1 cellular context compared by ENCODE assay signal in the genomic region with DNA sequence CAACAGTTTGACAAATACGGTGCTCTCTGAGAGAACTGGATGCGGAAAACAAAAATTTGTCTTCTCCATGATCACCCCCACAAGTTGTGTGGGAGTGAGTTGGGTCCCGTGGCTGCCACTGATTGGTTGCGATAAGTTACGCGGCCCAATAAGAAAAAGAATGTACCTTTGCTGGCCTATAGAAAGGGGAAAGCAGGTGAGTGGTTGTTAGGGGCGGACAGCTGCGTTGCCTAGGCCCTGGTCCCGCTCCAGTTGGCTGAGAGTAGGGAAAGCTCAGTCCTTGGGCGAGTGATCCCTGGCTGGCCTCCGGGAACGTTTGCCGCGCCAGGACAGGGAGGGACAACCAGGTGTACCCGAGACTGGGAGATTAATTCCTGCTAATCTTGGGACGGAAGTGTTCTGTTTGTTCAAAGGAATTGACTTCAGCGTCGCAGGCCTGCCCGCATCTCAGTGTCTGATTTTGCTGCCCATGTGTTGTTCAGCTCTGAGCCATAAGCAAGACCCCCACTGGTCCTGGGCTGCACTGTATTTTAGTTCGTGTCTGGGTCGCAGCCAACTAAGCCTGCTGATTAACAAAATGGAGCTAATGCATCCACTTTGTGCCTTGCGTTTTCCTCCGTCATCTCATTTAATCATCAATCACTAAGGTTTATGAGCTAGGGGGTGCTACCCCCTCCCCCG.
TF ChIP-seq lines count a peak whose summit lies in the region.

No MANE protein-coding gene starts in this region.

TF ChIP-seq in HepG2, 621 proteins besides CTCF, POLR2A, EP300 and RAD21 (continues in another document):
- 0 out of 2 replicates have a peak, but pooled peaks have one; percentile 4 for TF ChIP-seq ARNTL (CRISPR knock-in tag; IDR thresholded peaks at IDR 0.05)
- TF ChIP-seq, protein P1, sequence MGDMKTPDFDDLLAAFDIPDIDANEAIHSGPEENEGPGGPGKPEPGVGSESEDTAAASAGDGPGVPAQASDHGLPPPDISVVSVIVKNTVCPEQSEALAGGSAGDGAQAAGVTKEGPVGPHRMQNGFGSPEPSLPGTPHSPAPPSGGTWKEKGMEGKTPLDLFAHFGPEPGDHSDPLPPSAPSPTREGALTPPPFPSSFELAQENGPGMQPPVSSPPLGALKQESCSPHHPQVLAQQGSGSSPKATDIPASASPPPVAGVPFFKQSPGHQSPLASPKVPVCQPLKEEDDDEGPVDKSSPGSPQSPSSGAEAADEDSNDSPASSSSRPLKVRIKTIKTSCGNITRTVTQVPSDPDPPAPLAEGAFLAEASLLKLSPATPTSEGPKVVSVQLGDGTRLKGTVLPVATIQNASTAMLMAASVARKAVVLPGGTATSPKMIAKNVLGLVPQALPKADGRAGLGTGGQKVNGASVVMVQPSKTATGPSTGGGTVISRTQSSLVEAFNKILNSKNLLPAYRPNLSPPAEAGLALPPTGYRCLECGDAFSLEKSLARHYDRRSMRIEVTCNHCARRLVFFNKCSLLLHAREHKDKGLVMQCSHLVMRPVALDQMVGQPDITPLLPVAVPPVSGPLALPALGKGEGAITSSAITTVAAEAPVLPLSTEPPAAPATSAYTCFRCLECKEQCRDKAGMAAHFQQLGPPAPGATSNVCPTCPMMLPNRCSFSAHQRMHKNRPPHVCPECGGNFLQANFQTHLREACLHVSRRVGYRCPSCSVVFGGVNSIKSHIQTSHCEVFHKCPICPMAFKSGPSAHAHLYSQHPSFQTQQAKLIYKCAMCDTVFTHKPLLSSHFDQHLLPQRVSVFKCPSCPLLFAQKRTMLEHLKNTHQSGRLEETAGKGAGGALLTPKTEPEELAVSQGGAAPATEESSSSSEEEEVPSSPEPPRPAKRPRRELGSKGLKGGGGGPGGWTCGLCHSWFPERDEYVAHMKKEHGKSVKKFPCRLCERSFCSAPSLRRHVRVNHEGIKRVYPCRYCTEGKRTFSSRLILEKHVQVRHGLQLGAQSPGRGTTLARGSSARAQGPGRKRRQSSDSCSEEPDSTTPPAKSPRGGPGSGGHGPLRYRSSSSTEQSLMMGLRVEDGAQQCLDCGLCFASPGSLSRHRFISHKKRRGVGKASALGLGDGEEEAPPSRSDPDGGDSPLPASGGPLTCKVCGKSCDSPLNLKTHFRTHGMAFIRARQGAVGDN (CRISPR knock-in tag; IDR thresholded peaks at IDR 0.05) = peak; percentile 45
- no peak for TF ChIP-seq FOXC1 (CRISPR knock-in tag; IDR thresholded peaks at IDR 0.05; ENCODE audit: borderline replicate concordance)
- peak; percentile 32; the same call in 1 of the 2 replicates for TF ChIP-seq ZNF605 (CRISPR knock-in tag; IDR thresholded peaks at IDR 0.05)
- 0 out of 2 replicates have a peak, but pooled peaks have one; percentile 18 for TF ChIP-seq ZNF614 (CRISPR knock-in tag; IDR thresholded peaks at IDR 0.05; ENCODE audit: borderline replicate concordance)
- peak; percentile 73 for TF ChIP-seq RFX5 (IDR thresholded peaks at IDR 0.05; ENCODE audit: low read depth, low read length)
- TF ChIP-seq, protein P2, sequence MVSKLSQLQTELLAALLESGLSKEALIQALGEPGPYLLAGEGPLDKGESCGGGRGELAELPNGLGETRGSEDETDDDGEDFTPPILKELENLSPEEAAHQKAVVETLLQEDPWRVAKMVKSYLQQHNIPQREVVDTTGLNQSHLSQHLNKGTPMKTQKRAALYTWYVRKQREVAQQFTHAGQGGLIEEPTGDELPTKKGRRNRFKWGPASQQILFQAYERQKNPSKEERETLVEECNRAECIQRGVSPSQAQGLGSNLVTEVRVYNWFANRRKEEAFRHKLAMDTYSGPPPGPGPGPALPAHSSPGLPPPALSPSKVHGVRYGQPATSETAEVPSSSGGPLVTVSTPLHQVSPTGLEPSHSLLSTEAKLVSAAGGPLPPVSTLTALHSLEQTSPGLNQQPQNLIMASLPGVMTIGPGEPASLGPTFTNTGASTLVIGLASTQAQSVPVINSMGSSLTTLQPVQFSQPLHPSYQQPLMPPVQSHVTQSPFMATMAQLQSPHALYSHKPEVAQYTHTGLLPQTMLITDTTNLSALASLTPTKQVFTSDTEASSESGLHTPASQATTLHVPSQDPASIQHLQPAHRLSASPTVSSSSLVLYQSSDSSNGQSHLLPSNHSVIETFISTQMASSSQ (IDR thresholded peaks at IDR 0.05; ENCODE audit: low read depth) = no peak
- TF ChIP-seq, protein P2 (CRISPR knock-in tag; IDR thresholded peaks at IDR 0.05; ENCODE audit: borderline replicate concordance) = no peak
- 0 out of 2 replicates have a peak, but pooled peaks have one; percentile 4 for TF ChIP-seq KDM4B (CRISPR knock-in tag; IDR thresholded peaks at IDR 0.05)
- TF ChIP-seq, protein P3, sequence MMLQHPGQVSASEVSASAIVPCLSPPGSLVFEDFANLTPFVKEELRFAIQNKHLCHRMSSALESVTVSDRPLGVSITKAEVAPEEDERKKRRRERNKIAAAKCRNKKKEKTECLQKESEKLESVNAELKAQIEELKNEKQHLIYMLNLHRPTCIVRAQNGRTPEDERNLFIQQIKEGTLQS (CRISPR knock-in tag; IDR thresholded peaks at IDR 0.05) = 0 out of 2 replicates have a peak, but pooled peaks have one; percentile 39
- TF ChIP-seq, protein P4, sequence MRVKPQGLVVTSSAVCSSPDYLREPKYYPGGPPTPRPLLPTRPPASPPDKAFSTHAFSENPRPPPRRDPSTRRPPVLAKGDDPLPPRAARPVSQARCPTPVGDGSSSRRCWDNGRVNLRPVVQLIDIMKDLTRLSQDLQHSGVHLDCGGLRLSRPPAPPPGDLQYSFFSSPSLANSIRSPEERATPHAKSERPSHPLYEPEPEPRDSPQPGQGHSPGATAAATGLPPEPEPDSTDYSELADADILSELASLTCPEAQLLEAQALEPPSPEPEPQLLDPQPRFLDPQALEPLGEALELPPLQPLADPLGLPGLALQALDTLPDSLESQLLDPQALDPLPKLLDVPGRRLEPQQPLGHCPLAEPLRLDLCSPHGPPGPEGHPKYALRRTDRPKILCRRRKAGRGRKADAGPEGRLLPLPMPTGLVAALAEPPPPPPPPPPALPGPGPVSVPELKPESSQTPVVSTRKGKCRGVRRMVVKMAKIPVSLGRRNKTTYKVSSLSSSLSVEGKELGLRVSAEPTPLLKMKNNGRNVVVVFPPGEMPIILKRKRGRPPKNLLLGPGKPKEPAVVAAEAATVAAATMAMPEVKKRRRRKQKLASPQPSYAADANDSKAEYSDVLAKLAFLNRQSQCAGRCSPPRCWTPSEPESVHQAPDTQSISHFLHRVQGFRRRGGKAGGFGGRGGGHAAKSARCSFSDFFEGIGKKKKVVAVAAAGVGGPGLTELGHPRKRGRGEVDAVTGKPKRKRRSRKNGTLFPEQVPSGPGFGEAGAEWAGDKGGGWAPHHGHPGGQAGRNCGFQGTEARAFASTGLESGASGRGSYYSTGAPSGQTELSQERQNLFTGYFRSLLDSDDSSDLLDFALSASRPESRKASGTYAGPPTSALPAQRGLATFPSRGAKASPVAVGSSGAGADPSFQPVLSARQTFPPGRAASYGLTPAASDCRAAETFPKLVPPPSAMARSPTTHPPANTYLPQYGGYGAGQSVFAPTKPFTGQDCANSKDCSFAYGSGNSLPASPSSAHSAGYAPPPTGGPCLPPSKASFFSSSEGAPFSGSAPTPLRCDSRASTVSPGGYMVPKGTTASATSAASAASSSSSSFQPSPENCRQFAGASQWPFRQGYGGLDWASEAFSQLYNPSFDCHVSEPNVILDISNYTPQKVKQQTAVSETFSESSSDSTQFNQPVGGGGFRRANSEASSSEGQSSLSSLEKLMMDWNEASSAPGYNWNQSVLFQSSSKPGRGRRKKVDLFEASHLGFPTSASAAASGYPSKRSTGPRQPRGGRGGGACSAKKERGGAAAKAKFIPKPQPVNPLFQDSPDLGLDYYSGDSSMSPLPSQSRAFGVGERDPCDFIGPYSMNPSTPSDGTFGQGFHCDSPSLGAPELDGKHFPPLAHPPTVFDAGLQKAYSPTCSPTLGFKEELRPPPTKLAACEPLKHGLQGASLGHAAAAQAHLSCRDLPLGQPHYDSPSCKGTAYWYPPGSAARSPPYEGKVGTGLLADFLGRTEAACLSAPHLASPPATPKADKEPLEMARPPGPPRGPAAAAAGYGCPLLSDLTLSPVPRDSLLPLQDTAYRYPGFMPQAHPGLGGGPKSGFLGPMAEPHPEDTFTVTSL (CRISPR knock-in tag; IDR thresholded peaks at IDR 0.05; ENCODE audit: borderline replicate concordance) = no peak
- no peak for TF ChIP-seq AKNA (CRISPR knock-in tag; IDR thresholded peaks at IDR 0.05; ENCODE audit: borderline replicate concordance)
- TF ChIP-seq CHD4 (IDR thresholded peaks at IDR 0.05; ENCODE audit: borderline replicate concordance, low read length) = no peak
- TF ChIP-seq, protein P5, sequence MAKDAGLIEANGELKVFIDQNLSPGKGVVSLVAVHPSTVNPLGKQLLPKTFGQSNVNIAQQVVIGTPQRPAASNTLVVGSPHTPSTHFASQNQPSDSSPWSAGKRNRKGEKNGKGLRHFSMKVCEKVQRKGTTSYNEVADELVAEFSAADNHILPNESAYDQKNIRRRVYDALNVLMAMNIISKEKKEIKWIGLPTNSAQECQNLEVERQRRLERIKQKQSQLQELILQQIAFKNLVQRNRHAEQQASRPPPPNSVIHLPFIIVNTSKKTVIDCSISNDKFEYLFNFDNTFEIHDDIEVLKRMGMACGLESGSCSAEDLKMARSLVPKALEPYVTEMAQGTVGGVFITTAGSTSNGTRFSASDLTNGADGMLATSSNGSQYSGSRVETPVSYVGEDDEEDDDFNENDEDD (CRISPR knock-in tag; IDR thresholded peaks at IDR 0.05; ENCODE audit: borderline replicate concordance) = peak; percentile 11; the same call in 1 of the 2 replicates
- TF ChIP-seq, protein P6, sequence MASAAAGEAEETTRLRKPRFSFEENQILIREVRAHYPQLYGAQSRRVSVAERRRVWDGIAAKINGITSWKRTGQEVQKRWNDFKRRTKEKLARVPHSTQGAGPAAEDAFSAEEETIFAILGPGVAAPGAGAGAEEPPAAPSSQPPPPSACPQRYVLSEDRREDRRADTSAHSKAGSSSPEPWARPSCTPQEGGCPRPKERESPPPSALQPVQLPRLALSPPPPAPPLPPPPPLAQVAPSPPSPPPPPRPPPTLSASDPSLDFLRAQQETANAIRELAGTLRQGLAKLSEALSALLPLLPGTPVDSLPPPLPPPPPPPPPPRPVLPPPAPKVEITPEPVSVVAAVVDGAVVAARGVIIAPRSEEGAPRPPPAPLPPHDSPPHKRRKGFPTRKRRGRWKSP (CRISPR knock-in tag; IDR thresholded peaks at IDR 0.05) = 0 out of 2 replicates have a peak, but pooled peaks have one; percentile 22
- peak; percentile 4; the same call in 1 of the 2 replicates for TF ChIP-seq ZNF292 (CRISPR knock-in tag; IDR thresholded peaks at IDR 0.05; ENCODE audit: borderline replicate concordance, low read depth)
